Comparison of ENCODE assay signal across 16 cellular contexts in genomic region chr20:24241466-24241865, GRCh38.
DNase-seq lines count a peak whose midpoint lies in the region; ATAC-seq and TF ChIP-seq lines count a peak whose summit lies in the region.
"Had no signal": no experiment of that assay in that cellular context is flagged by ENCODE, and none has a peak within 500 bp of the region (broad histone marks: within the 10 kb centered on the region; RNA-seq: fewer than 3 reads in every experiment).

No MANE protein-coding gene starts in this region.

- H3K27ac Mint-ChIP-seq in neural crest cell (ENCODE audit: unreplicated experiment): peak overlapping the region; percentile 29
- H3K27ac Mint-ChIP-seq in chondrocyte (ENCODE audit: unreplicated experiment): no peak overlapping the region
- H3K27ac Mint-ChIP-seq: CD4-positive, CD25-positive, alpha-beta regulatory T cell; HFFc6 had no signal

- peaks cover 2% of the 10 kb centered on the region for H3K4me1 Mint-ChIP-seq in neural crest cell
- no peaks in the 10 kb centered on the region for H3K4me1 Mint-ChIP-seq in chondrocyte (ENCODE audit: low read depth)
- H3K4me1 Mint-ChIP-seq: CD4-positive, CD25-positive, alpha-beta regulatory T cell had no signal

- ATAC-seq in Right ventricle myocardium inferior: no peak

- no peaks in the 10 kb centered on the region for H3K9me3 Mint-ChIP-seq in neural crest cell
- no peaks in the 10 kb centered on the region for H3K9me3 Mint-ChIP-seq in chondrocyte (ENCODE audit: low read depth)
- H3K9me3 Mint-ChIP-seq: HFFc6 had no signal

- TF ChIP-seq CTCF in neural crest cell (conservative IDR thresholded peaks at IDR 0.05): no peak
- TF ChIP-seq CTCF in chondrocyte (IDR thresholded peaks at IDR 0.05): no peak

- H3K27me3 Mint-ChIP-seq in neural crest cell (ENCODE audit: low read depth) (peaks cover 2% of the 10 kb centered on the region), chondrocyte (ENCODE audit: low read depth) (peaks cover 45% of the 10 kb centered on the region)

- H3K4me3 Mint-ChIP-seq in neural crest cell (no peak overlapping the region), chondrocyte (ENCODE audit: unreplicated experiment) (no peak overlapping the region)
- H3K4me3 Mint-ChIP-seq: CD4-positive, CD25-positive, alpha-beta regulatory T cell; HFFc6 had no signal

- DNase-seq in Ammon's horn (ENCODE audit: low spot score) (peak; percentile 34), NCI-H1694 treated with DMSO at 0.1 percent for 48 hours (lab: John Stamatoyannopoulos, UW) (peak; percentile 15), NCI-H82 (lab: John Stamatoyannopoulos, UW) (peak; percentile 94), neural crest cell (ENCODE audit: low read depth, low spot score) (no peak), chondrocyte (ENCODE audit: low spot score) (no peak), OCI-M2 (lab: John Stamatoyannopoulos, UW; ENCODE audit: unreplicated experiment) (no peak), Right ventricle myocardium inferior (ENCODE audit: missing footprints) (no peak)
- DNase-seq: 8988T; AML-193; CD4-positive, CD25-positive, alpha-beta regulatory T cell; DMS153; DMS79 treated with DMSO at 0.1 percent for 48 hours; EL; GOT3; HCEC 1CT; HFFc6 had no signal

- no peaks in the 10 kb centered on the region for H3K36me3 Mint-ChIP-seq in neural crest cell (ENCODE audit: low read depth)
- H3K36me3 Mint-ChIP-seq in chondrocyte (ENCODE audit: low read depth): no peaks in the 10 kb centered on the region
- H3K36me3 Mint-ChIP-seq: CD4-positive, CD25-positive, alpha-beta regulatory T cell had no signal

- intact Hi-C loops in Right ventricle myocardium inferior (cut with DNase I): no loop called here

Comparison
In these comparisons a context has a peak if more than half of its experiments do, and no peak if none do; other contexts are left out.
1. DNase-seq: peak in Ammon's horn (single experiment), NCI-H1694 treated with DMSO at 0.1 percent for 48 hours (single experiment) and NCI-H82 (single experiment); none in neural crest cell (single experiment), chondrocyte (single experiment), OCI-M2 (single experiment) and Right ventricle myocardium inferior (single experiment).